In genomic region chr19:9538183-9539058, GRCh38 we compare ENCODE assay signal across 7 cellular contexts. TPM values are rescaled to one million over a fixed set of nuclear protein-coding genes. Genes with fewer than 3 reads are reported as not detected.
DNase-seq lines count a peak whose midpoint lies in the region; ATAC-seq and TF ChIP-seq lines count a peak whose summit lies in the region.

Gene ZNF426, minus strand, starts transcription at chr19:9538645. Its CDS starts 2,413 bp downstream, at chr19:9536232.

- H3K4me3 ChIP-seq in endodermal cell (ENCODE audit: low read length) (peak within 1 kb of the TSS; percentile 90), mesenchymal stem cell (ENCODE audit: insufficient read depth in 1 of 2, low read depth in 1 of 2, low read length in 2 of 2) (peak within 1 kb of the TSS; percentile 93 to 95)

- peak within 1 kb of the TSS; percentile 64 for H2BK120ac ChIP-seq in mesenchymal stem cell (ENCODE audit: low read depth, low read length)

- H4K8ac ChIP-seq in mesenchymal stem cell (ENCODE audit: low read length), result peak within 1 kb of the TSS; percentile 97

- peaks cover 54% of the 10 kb centered on the region for H3K9me3 ChIP-seq in endodermal cell (ENCODE audit: control insufficient read depth, low read length)
- H3K9me3 ChIP-seq in mesenchymal stem cell (ENCODE audit: control insufficient read depth, low read length), result peaks cover 36% of the 10 kb centered on the region

- H3K27me3 Mint-ChIP-seq in endodermal cell (ENCODE audit: insufficient read depth), result peaks cover 3% of the 10 kb centered on the region

- TF ChIP-seq CTCF in endodermal cell (conservative IDR thresholded peaks at IDR 0.05), result no peak

- peak within 1 kb of the TSS; percentile 85 to 86 for H3K18ac ChIP-seq in mesenchymal stem cell (ENCODE audit: low read depth in 1 of 2, low read length in 2 of 2)

- ATAC-seq in GM18517 (IDR thresholded peaks at IDR 0.05; ENCODE audit: unreplicated experiment) (peak; percentile 67), HG03520 (IDR thresholded peaks at IDR 0.05; ENCODE audit: unreplicated experiment) (peak; percentile 61)

- H3K36me3 ChIP-seq in endodermal cell (ENCODE audit: control insufficient read depth, insufficient read depth, low read length) (peaks cover 42% of the 10 kb centered on the region), mesenchymal stem cell (ENCODE audit: control insufficient read depth in 1 of 2, insufficient read depth in 2 of 2, low read depth in 1 of 2, low read length in 2 of 2) (peaks cover 28 to 32% of the 10 kb centered on the region in 2 experiments)

- peak within 1 kb of the TSS; percentile 94 for H3K9ac ChIP-seq in endodermal cell (ENCODE audit: extremely low read depth, low read length, poor library complexity, severe bottlenecking)
- H3K9ac ChIP-seq in mesenchymal stem cell (ENCODE audit: low read length), result peak within 1 kb of the TSS; percentile 97

- H3K27ac Mint-ChIP-seq in endodermal cell, result peak within 1 kb of the TSS; percentile 100

- H3K4me3 Mint-ChIP-seq in endodermal cell, result peak within 1 kb of the TSS; percentile 96

- H3K27ac ChIP-seq in endodermal cell (ENCODE audit: low read depth, low read length) (peak within 1 kb of the TSS; percentile 95), mesenchymal stem cell (ENCODE audit: low read length, poor library complexity, severe bottlenecking) (peak within 1 kb of the TSS; percentile 88)

- H3K23ac ChIP-seq in mesenchymal stem cell (ENCODE audit: low read length in 2 of 2), result no peak within 1 kb of the TSS

- peaks cover 13% of the 10 kb centered on the region for H3K79me1 ChIP-seq in mesenchymal stem cell (replicated peaks; ENCODE audit: low read length, poor library complexity, severe bottlenecking)

- H3K4ac ChIP-seq in mesenchymal stem cell (ENCODE audit: low read depth in 1 of 2, low read length in 2 of 2), result peak within 1 kb of the TSS; percentile 89 to 90

- H4K91ac ChIP-seq in mesenchymal stem cell (ENCODE audit: low read length), result peak within 1 kb of the TSS; percentile 96

- no peak within 1 kb of the TSS for H2AK5ac ChIP-seq in mesenchymal stem cell (ENCODE audit: low read length, severe bottlenecking)

- H3K27me3 ChIP-seq in endodermal cell (ENCODE audit: control insufficient read depth, insufficient read depth, low read length, poor library complexity, severe bottlenecking), result no peaks in the 10 kb centered on the region
- H3K27me3 ChIP-seq in mesenchymal stem cell (ENCODE audit: control insufficient read depth in 1 of 2, insufficient read depth in 1 of 2, low read length in 2 of 2), result no peaks in the 10 kb centered on the region

- peak within 1 kb of the TSS; percentile 70 for H3K4me2 ChIP-seq in mesenchymal stem cell (ENCODE audit: low read length, poor library complexity, severe bottlenecking)

- H3K36me3 Mint-ChIP-seq in endodermal cell (ENCODE audit: low read depth), result peaks cover 46% of the 10 kb centered on the region

- 0 to 2% methylated on average over 32 to 48 of the region's 49 CpGs for WGBS in endodermal cell (ENCODE audit: insufficient coverage in 1 of 2, insufficient read length in 1 of 2), 2 experiments
- under 1% methylated on average over 43 of the region's 49 CpGs for WGBS in mesenchymal stem cell

- peak within 1 kb of the TSS; percentile 87 for H2BK15ac ChIP-seq in mesenchymal stem cell (ENCODE audit: low read depth, poor library complexity, severe bottlenecking)

- peak; percentile 89 for DNase-seq in NOMO-1 treated with DMSO at 0.1 percent for 48 hours (lab: John Stamatoyannopoulos, UW; ENCODE audit: unreplicated experiment)
- DNase-seq in activated CD8-positive, alpha-beta memory T cell treated with anti-CD3 and anti-CD28 coated beads, Interleukin-2, amount 50 U/mL, for 1 hour (ENCODE audit: extremely low read depth), result peak; percentile 50
- DNase-seq in endodermal cell, result peak; percentile 95
- DNase-seq in mesenchymal stem cell, result peak; percentile 92
- DNase-seq in stimulated activated CD8-positive, alpha-beta memory T cell treated with anti-CD3 and anti-CD28 coated beads, Interleukin-12 subunit alpha, Interleukin-12 subunit beta, amount 100 ng/mL, for 1 hour (ENCODE audit: low read depth), result peak; percentile 72

- H3K4me1 ChIP-seq in endodermal cell (ENCODE audit: control insufficient read depth, insufficient read depth, low read length) (no peaks in the 10 kb centered on the region), mesenchymal stem cell (ENCODE audit: control insufficient read depth, insufficient read depth, low read depth, low read length) (no peaks in the 10 kb centered on the region)

- peak within 1 kb of the TSS; percentile 79 for H2AFZ ChIP-seq in mesenchymal stem cell (ENCODE audit: low read depth, low read length)

- H3K14ac ChIP-seq in mesenchymal stem cell (ENCODE audit: low read length in 2 of 2), result peak within 1 kb of the TSS in 1 of 2 experiments; percentile 78

- H2BK5ac ChIP-seq in mesenchymal stem cell (ENCODE audit: low read depth, low read length, poor library complexity, severe bottlenecking), result peak within 1 kb of the TSS; percentile 69

- H2BK12ac ChIP-seq in mesenchymal stem cell (ENCODE audit: low read length in 2 of 2), result no peak within 1 kb of the TSS

- no peaks in the 10 kb centered on the region for H3K4me1 Mint-ChIP-seq in endodermal cell

- H3K9me3 Mint-ChIP-seq in endodermal cell, result peaks cover 71% of the 10 kb centered on the region

RNA-seq across cellular contexts. Expression of gene ZNF426, which starts in this region (rescaled TPM):
- 10 to 100 TPM; 26.0 to 30.0 TPM for total RNA-seq in endodermal cell
- 11.7 TPM for polyA plus RNA-seq in endodermal cell (2013, experiment 1 of 2)
- 11.6 TPM for polyA plus RNA-seq in endodermal cell (2013, experiment 2 of 2)
- 6.3 TPM for polyA plus RNA-seq in mesenchymal stem cell (2013, experiment 1 of 2)
- polyA plus RNA-seq in mesenchymal stem cell (2013, experiment 2 of 2), result 6.4 TPM

Comparison
In these comparisons a context has a peak if more than half of its experiments do, and no peak if none do; other contexts are left out.
1. Peak in every context shown above with its lines: DNase-seq, ATAC-seq, H3K4me3 ChIP-seq and H3K27ac ChIP-seq.